ENCODE assay signal across 28 cellular contexts in the genomic region with DNA sequence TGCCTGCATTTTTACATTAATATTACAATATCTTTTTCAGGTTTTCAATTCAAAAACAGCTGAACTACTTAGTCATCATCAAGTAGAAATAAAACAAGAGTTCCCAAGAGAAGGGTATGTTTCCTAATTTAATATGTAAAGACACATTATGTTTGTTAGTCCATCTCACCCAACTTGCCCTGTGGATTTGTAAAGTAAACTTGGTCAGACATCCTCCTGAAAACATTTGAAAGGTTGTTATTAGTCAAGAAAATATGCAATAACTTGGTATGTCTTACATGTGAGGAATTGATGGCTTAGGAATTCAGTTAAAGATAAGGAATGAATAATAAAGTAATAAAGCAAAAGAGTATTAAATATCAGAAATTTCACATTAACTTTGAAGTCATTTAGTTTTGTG.
"Had no signal": no experiment of that assay in that cellular context is flagged by ENCODE, and none has a peak within 500 bp of the region (broad histone marks: within the 10 kb centered on the region; RNA-seq: fewer than 3 reads in every experiment).

No MANE protein-coding gene starts in this region.

- H3K36me3 ChIP-seq: colonic mucosa, prostate gland, right atrium auricular region, tibial artery had no signal

- H3K4me3 ChIP-seq: colonic mucosa, heart right ventricle, lung, mucosa of descending colon, prostate gland, right atrium auricular region, spleen, testis, tibial artery had no signal

- DNase-seq: colonic mucosa; effector CD8-positive, alpha-beta T cell; endodermal cell; foreskin melanocyte; glutamatergic neuron; heart right ventricle; hippocampal formation; mucosa of descending colon; naive B cell; spleen; stimulated activated CD4-positive, alpha-beta T cell treated with anti-CD3 and anti-CD28 coated beads, Interleukin-4, amount 100 ng/mL, for 4 hours; stimulated activated naive CD8-positive, alpha-beta T cell treated with anti-CD3 and anti-CD28 coated beads, Interleukin-15, Interleukin-2, amounts not matched to agents 100 U/mL and 50 U/mL, for 24 hours; substantia nigra; testis; tibial artery had no signal

- H3K27me3 ChIP-seq: colonic mucosa, neutrophil, right atrium auricular region, spleen, testis, tibial artery had no signal

- H3K27ac ChIP-seq: colonic mucosa, epithelial cell of prostate, heart right ventricle, neutrophil, prostate gland, right atrium auricular region, spleen, testis, tibial artery had no signal

- ATAC-seq: esophagus mucosa; heart right ventricle; mucosa of descending colon; natural killer cell treated with Interleukin-12 subunit alpha and Interleukin-12 subunit beta and Interleukin-15 and Interleukin-18, amount 100 ng/mL, for 72 hours; sciatic nerve; stimulated activated memory B cell treated with anti-CD40 and anti-IgM and Interleukin-4, amounts not matched to agents 10 μg/mL and 1 μg/mL and 100 μg/mL, for 72 hours; stimulated activated naive CD8-positive, alpha-beta T cell treated with anti-CD3 and anti-CD28 coated beads, Interleukin-15, Interleukin-2, amounts not matched to agents 100 U/mL and 50 U/mL, for 24 hours had no signal

- H3K4me1 ChIP-seq: colonic mucosa, heart right ventricle, prostate gland, right atrium auricular region, spleen, testis, tibial artery had no signal

- H3K4me3 Mint-ChIP-seq: dendritic cell treated with granulocyte-macrophage colony-stimulating factor and Interleukin-4, amounts not matched to agents 40 ng/mL and 50 ng/mL, for 4 days; endodermal cell; memory B cell; naive B cell; natural killer cell treated with Interleukin-12 subunit alpha and Interleukin-12 subunit beta and Interleukin-15 and Interleukin-18, amount 100 ng/mL, for 72 hours; neural crest cell; stimulated activated memory B cell treated with anti-CD40 and anti-IgM and Interleukin-4, amounts not matched to agents 10 μg/mL and 1 μg/mL and 100 μg/mL, for 72 hours; type B pancreatic cell had no signal

- H3K4me1 Mint-ChIP-seq: endodermal cell, memory B cell, neural crest cell had no signal

- H3K9me3 ChIP-seq: colonic mucosa, heart right ventricle, mucosa of descending colon, neutrophil, prostate gland, right atrium auricular region, spleen, testis, tibial artery had no signal

- H3K27ac Mint-ChIP-seq: dendritic cell treated with granulocyte-macrophage colony-stimulating factor and Interleukin-4, amounts not matched to agents 40 ng/mL and 50 ng/mL, for 4 days; endodermal cell; memory B cell; natural killer cell treated with Interleukin-12 subunit alpha and Interleukin-12 subunit beta and Interleukin-15 and Interleukin-18, amount 100 ng/mL, for 72 hours; stimulated activated memory B cell treated with anti-CD40 and anti-IgM and Interleukin-4, amounts not matched to agents 10 μg/mL and 1 μg/mL and 100 μg/mL, for 72 hours; type B pancreatic cell had no signal

- H3K27me3 Mint-ChIP-seq: dendritic cell treated with granulocyte-macrophage colony-stimulating factor and Interleukin-4, amounts not matched to agents 40 ng/mL and 50 ng/mL, for 4 days; memory B cell; naive B cell; natural killer cell treated with Interleukin-12 subunit alpha and Interleukin-12 subunit beta and Interleukin-15 and Interleukin-18, amount 100 ng/mL, for 72 hours; stimulated activated memory B cell treated with anti-CD40 and anti-IgM and Interleukin-4, amounts not matched to agents 10 μg/mL and 1 μg/mL and 100 μg/mL, for 72 hours; type B pancreatic cell had no signal

- H3K9me3 Mint-ChIP-seq: dendritic cell treated with granulocyte-macrophage colony-stimulating factor and Interleukin-4, amounts not matched to agents 40 ng/mL and 50 ng/mL, for 4 days; endodermal cell; memory B cell; natural killer cell treated with Interleukin-12 subunit alpha and Interleukin-12 subunit beta and Interleukin-15 and Interleukin-18, amount 100 ng/mL, for 72 hours; stimulated activated memory B cell treated with anti-CD40 and anti-IgM and Interleukin-4, amounts not matched to agents 10 μg/mL and 1 μg/mL and 100 μg/mL, for 72 hours had no signal
